Comparison of ENCODE assay signal across 8 cellular contexts in the genomic region with DNA sequence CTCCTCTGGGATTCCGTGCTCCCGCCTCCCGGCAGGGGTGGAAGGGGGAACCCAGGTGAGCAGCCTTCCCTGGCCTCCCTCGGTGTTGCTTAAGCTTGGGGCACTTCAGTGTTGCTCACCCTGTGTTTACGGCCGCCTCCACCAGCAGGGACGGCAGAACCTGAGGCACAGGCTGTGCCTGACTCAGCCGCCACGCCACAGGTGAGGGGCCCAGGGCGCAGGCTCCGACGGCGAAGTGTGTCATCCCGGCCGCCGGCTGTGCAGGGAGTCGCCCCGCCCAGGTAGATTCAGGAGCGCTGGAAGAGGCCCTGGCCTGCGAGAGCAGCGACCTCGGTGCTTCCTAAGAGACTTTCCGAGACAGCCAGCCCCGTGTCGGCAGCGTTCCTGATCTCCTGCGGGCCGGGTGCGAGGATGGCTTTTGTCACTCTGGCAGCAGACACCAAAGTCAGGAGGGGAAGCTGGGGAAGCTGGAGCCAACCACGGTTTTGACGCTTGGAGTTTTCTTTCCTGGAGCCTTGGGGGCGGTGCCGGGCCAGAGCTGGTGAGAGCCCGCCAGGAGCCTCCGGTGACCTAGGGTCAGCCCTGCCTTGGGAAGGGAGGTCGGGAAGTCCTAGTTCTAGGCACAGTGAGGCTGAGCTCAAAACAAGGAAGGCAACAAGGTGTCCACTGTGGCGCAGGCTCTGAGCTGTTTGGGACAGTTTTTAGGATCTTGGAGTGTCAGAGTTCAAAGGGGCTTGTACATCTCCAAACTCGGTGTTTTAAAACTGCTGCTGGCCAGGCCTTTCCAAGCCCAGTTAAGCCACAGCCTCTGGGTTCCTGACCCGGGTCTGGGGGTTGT. TPM values are rescaled to one million over a fixed set of nuclear protein-coding genes. Genes with fewer than 3 reads are reported as not detected.
DNase-seq lines count a peak whose midpoint lies in the region; ATAC-seq and TF ChIP-seq lines count a peak whose summit lies in the region.

No MANE protein-coding gene starts in this region.

- CTCF ChIA-PET in HEK293 (lab: Yijun Ruan, JAX) = interaction anchor here (0.6 to 3.2 kb wide), 39 partner anchors 9 to 505 kb away, joined by 3 to 39 read pairs (median 5); no protein-coding TSS in a partner anchor
- CTCF ChIA-PET in RWPE1 (lab: Yijun Ruan, JAX) = interaction anchor here (0.6 to 3.6 kb wide), 10 partner anchors 9 to 463 kb away, joined by 3 to 17 read pairs (median 3); no protein-coding TSS in a partner anchor

- H3K4me1 ChIP-seq in HEK293 (ENCODE audit: control insufficient read depth, insufficient read depth, low read length) = peaks cover 6% of the 10 kb centered on the region; the same call in 1 of the 2 replicates

- H3K4me3 ChIP-seq in HEK293 (ENCODE audit: low read depth, low read length) (peak overlapping the region; percentile 69), lower leg skin (ENCODE audit: low read depth, poor library complexity, severe bottlenecking) (no peak overlapping the region)

- TF ChIP-seq CTCF in HEK293 (tag by site-specific recombination; IDR thresholded peaks at IDR 0.05) = no peak
- TF ChIP-seq CTCF in RWPE1 (conservative IDR thresholded peaks at IDR 0.05; ENCODE audit: low read depth) = no peak
- no peak for TF ChIP-seq CTCF in lower leg skin (IDR thresholded peaks at IDR 0.05)

- DNase-seq in RWPE1 (ENCODE audit: low spot score) (peak; percentile 93), astrocyte of the hippocampus (ENCODE audit: low read depth, low spot score) (peak; percentile 41), lower leg skin (ENCODE audit: low spot score in 2 of 2) (peak; percentile 75 to 94), NCI-H2029 treated with DMSO at 0.1 percent for 48 hours (lab: John Stamatoyannopoulos, UW) (no peak), NAMALWA (ENCODE audit: low spot score) (no peak)
- DNase-seq in stimulated activated CD8-positive, alpha-beta memory T cell treated with anti-CD3 and anti-CD28 coated beads, Interleukin-7, amount 100 ng/mL, for 48 hours (ENCODE audit: extremely low read depth in 1 of 2, low read depth in 1 of 2) = peak; percentile 52 to 73

- H3K27ac ChIP-seq in HEK293 (ENCODE audit: extremely low read depth, low read depth, low read length) = peak overlapping the region; percentile 99
- peak overlapping the region; percentile 98 for H3K27ac ChIP-seq in RWPE1

- POLR2A ChIA-PET in HEK293 (lab: Yijun Ruan, JAX) (interaction anchor here (0.9 to 5.2 kb wide), 4 partner anchors 12 to 144 kb away, joined by 3 to 37 read pairs (median 4); no protein-coding TSS in a partner anchor), RWPE1 (lab: Yijun Ruan, JAX; ENCODE audit: low non-redundant PET) (interaction anchor here (0.7 to 0.8 kb wide), 2 partner anchors 19 to 28 kb away, joined by 3 read pairs; no protein-coding TSS in a partner anchor)

- ATAC-seq in GM18868 (IDR thresholded peaks at IDR 0.05; ENCODE audit: unreplicated experiment) = no peak

- no peaks in the 10 kb centered on the region for H3K9me3 ChIP-seq in HEK293 (ENCODE audit: control insufficient read depth, insufficient read depth, low read depth, low read length)

- intact Hi-C loops in lower leg skin (cut with DNase I; ENCODE audit: low total_unique reads) = loop anchor here (10.0 kb wide), 1 partner anchor 310 kb away; no protein-coding TSS in a partner anchor

- WGBS in lower leg skin, 2 donors = 37 to 39% methylated on average over 29 to 38 of the region's 39 CpGs

- peaks cover 0 to 26% of the 10 kb centered on the region in 2 experiments; a peak in 2 of 3 replicates for H3K36me3 ChIP-seq in HEK293 (ENCODE audit: control insufficient read depth in 2 of 2, insufficient read depth in 1 of 2, low read length in 2 of 2)

- no peak for TF ChIP-seq POLR2A in lower leg skin (IDR thresholded peaks at IDR 0.05)

TF ChIP-seq in HEK293, 187 proteins besides CTCF, POLR2A, EP300 and RAD21 (continues in another document):
- TF ChIP-seq ZNF23 (tag by site-specific recombination; IDR thresholded peaks at IDR 0.05; ENCODE audit: borderline replicate concordance) (no peak), SP7 (tag by site-specific recombination; IDR thresholded peaks at IDR 0.05) (peak; percentile 80), ZBTB26 (tag by site-specific recombination; optimal IDR thresholded peaks at IDR 0.05) (peak; percentile 5), ZIC2 (tag by site-specific recombination; IDR thresholded peaks at IDR 0.05) (peak; percentile 100), ZNF513 (tag by site-specific recombination; IDR thresholded peaks at IDR 0.05) (no peak), IKZF3 (tag by site-specific recombination; IDR thresholded peaks at IDR 0.05) (0 out of 2 replicates have a peak, but pooled peaks have one; percentile 58), ZNF394 (tag by site-specific recombination; IDR thresholded peaks at IDR 0.05; ENCODE audit: borderline replicate concordance) (peak; percentile 47; the same call in 1 of the 2 replicates), YY2 (tag by site-specific recombination; IDR thresholded peaks at IDR 0.05) (no peak), ZBTB17 (tag by site-specific recombination; IDR thresholded peaks at IDR 0.05) (peak; percentile 43), ZNF398 (tag by site-specific recombination; IDR thresholded peaks at IDR 0.05) (peak; percentile 57; the same call in 1 of the 2 replicates), ZFP3 (tag by site-specific recombination; IDR thresholded peaks at IDR 0.05; ENCODE audit: low read depth) (no peak), ZNF600 (tag by site-specific recombination; IDR thresholded peaks at IDR 0.05) (peak; percentile 85), ZFP69B (tag by site-specific recombination; IDR thresholded peaks at IDR 0.05) (no peak), KLF1 (tag by site-specific recombination; IDR thresholded peaks at IDR 0.05) (peak; percentile 53), ZNF530 (tag by site-specific recombination; IDR thresholded peaks at IDR 0.05; ENCODE audit: low read depth) (no peak), ZNF837 (tag by site-specific recombination; IDR thresholded peaks at IDR 0.05) (no peak), ZNF266 (tag by site-specific recombination; IDR thresholded peaks at IDR 0.05; ENCODE audit: low read depth) (no peak), SALL2 (tag by site-specific recombination; IDR thresholded peaks at IDR 0.05; ENCODE audit: borderline replicate concordance) (no peak), ZNF292 (tag by site-specific recombination; IDR thresholded peaks at IDR 0.05; ENCODE audit: borderline replicate concordance, low read depth) (no peak), ZSCAN16 (tag by site-specific recombination; IDR thresholded peaks at IDR 0.05) (no peak), KLF9 (tag by site-specific recombination; IDR thresholded peaks at IDR 0.05; ENCODE audit: low read depth) (0 out of 2 replicates have a peak, but pooled peaks have one; percentile 23), TRIM28 (IDR thresholded peaks at IDR 0.05; ENCODE audit: borderline replicate concordance, low read length) (no peak), ZNF175 (tag by site-specific recombination; IDR thresholded peaks at IDR 0.05) (no peak)
- TF ChIP-seq, protein P1, sequence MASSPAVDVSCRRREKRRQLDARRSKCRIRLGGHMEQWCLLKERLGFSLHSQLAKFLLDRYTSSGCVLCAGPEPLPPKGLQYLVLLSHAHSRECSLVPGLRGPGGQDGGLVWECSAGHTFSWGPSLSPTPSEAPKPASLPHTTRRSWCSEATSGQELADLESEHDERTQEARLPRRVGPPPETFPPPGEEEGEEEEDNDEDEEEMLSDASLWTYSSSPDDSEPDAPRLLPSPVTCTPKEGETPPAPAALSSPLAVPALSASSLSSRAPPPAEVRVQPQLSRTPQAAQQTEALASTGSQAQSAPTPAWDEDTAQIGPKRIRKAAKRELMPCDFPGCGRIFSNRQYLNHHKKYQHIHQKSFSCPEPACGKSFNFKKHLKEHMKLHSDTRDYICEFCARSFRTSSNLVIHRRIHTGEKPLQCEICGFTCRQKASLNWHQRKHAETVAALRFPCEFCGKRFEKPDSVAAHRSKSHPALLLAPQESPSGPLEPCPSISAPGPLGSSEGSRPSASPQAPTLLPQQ (tag by site-specific recombination; IDR thresholded peaks at IDR 0.05) = peak; percentile 31; the same call in 1 of the 2 replicates

RNA-seq across cellular contexts. Expression of gene GSE1, which starts 2.1 kb away (rescaled TPM):
- 100 to 1,000 TPM in 1 of 4 donors, 10 to 100 TPM in 3; 62.9 to 113 (median 69.9) TPM for total RNA-seq in lower leg skin

Comparison
In these comparisons a context has a peak if more than half of its experiments do, and no peak if none do; other contexts are left out.
1. DNase-seq: peak in RWPE1 (single experiment), astrocyte of the hippocampus (single experiment), lower leg skin (2 of 2) and stimulated activated CD8-positive, alpha-beta memory T cell treated with anti-CD3 and anti-CD28 coated beads, Interleukin-7, amount 100 ng/mL, for 48 hours (2 of 2); none in NCI-H2029 treated with DMSO at 0.1 percent for 48 hours (single experiment) and NAMALWA (single experiment).